ENCODE assay signal across 1 cellular context in the genomic region with DNA sequence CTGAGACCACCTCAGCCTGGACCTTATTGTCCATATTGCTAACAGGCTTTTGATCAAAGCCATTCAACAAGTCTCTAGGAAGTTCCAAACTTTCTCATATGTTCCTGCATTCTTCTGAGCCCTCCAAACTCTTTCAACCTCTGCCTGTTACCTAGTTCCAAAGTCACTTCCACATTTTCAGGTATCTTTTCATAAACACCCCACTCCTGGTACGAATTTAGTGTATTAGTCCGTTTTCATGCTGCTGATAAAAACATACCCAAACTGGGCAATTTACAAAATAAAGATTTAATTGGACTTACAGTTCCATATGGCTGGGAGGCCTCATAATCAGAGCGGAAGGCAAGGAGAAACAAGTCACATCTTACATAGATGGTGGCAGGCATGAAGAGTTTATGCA.
TF ChIP-seq lines count a peak whose summit lies in the region.

No MANE protein-coding gene starts in this region.

TF ChIP-seq in K562, 482 proteins besides CTCF, POLR2A, EP300 and RAD21:
- TF ChIP-seq ZNF707 (CRISPR knock-in tag; conservative IDR thresholded peaks at IDR 0.05), result peak; percentile 83
- no peak for TF ChIP-seq RBM39 (optimal IDR thresholded peaks at IDR 0.05; ENCODE audit: low read depth, low read length)
